19 cellular contexts compared by ENCODE assay signal in genomic region chr1:225511828-225512381, GRCh38.
DNase-seq lines count a peak whose midpoint lies in the region; ATAC-seq, FAIRE-seq and TF ChIP-seq lines count a peak whose summit lies in the region.
"Had no signal": no experiment of that assay in that cellular context is flagged by ENCODE, and none has a peak within 500 bp of the region (broad histone marks: within the 10 kb centered on the region; RNA-seq: fewer than 3 reads in every experiment).

No MANE protein-coding gene starts in this region.

- no peak for TF ChIP-seq CTCF in astrocyte (IDR thresholded peaks at IDR 0.05; ENCODE audit: insufficient read depth, low read depth, low read length)
- TF ChIP-seq CTCF in osteocyte (IDR thresholded peaks at IDR 0.05), result no peak
- no peak for TF ChIP-seq CTCF in GM20000 (IDR thresholded peaks at IDR 0.05; ENCODE audit: extremely low read depth, missing control alignments)

- H3K9me3 Mint-ChIP-seq in astrocyte (ENCODE audit: unreplicated experiment) (no peaks in the 10 kb centered on the region), osteocyte (ENCODE audit: unreplicated experiment) (no peaks in the 10 kb centered on the region)
- H3K9me3 Mint-ChIP-seq: CD8-positive, alpha-beta memory T cell had no signal

- DNase-seq in DMS53 (lab: John Stamatoyannopoulos, UW), result peak; percentile 23
- DNase-seq in DMS53 treated with DMSO at 0.1 percent for 48 hours (lab: John Stamatoyannopoulos, UW; ENCODE audit: unreplicated experiment), result no peak
- no peak for DNase-seq in astrocyte (ENCODE audit: low read depth)
- no peak for DNase-seq in osteocyte (ENCODE audit: extremely low spot score, unreplicated experiment)
- no peak for DNase-seq in ecto neural progenitor cell (ENCODE audit: low spot score)
- no peak for DNase-seq in GM20000 (ENCODE audit: low spot score)
- DNase-seq in NK-92 (lab: John Stamatoyannopoulos, UW; ENCODE audit: unreplicated experiment), result no peak
- DNase-seq: AML-193; Caco-2; CD8-positive, alpha-beta memory T cell had no signal

- peak overlapping the region; percentile 73 for H3K27ac Mint-ChIP-seq in astrocyte (ENCODE audit: unreplicated experiment)
- H3K27ac Mint-ChIP-seq in osteocyte (ENCODE audit: unreplicated experiment), result peak overlapping the region; percentile 64
- H3K27ac Mint-ChIP-seq: CD8-positive, alpha-beta memory T cell had no signal

- ATAC-seq in HG03432 (IDR thresholded peaks at IDR 0.05; ENCODE audit: unreplicated experiment), result no peak
- ATAC-seq: HCT116, HepG2 had no signal

- H3K4me1 Mint-ChIP-seq in astrocyte (ENCODE audit: low read depth, unreplicated experiment), result peaks cover 43% of the 10 kb centered on the region
- H3K4me1 Mint-ChIP-seq in osteocyte (ENCODE audit: unreplicated experiment), result peaks cover 30% of the 10 kb centered on the region
- H3K4me1 Mint-ChIP-seq: CD8-positive, alpha-beta memory T cell had no signal

- no peak overlapping the region for H3K27ac ChIP-seq in astrocyte (ENCODE audit: low read depth, low read length)
- H3K27ac ChIP-seq: 22Rv1, BLaER1, KMS-11 had no signal

- no peak overlapping the region for H3K9ac ChIP-seq in astrocyte (ENCODE audit: low read length)
- H3K9ac ChIP-seq: BLaER1, KMS-11 had no signal

- peaks cover 10% of the 10 kb centered on the region for H3K79me2 ChIP-seq in astrocyte (ENCODE audit: insufficient read depth, low read length)

- H3K36me3 ChIP-seq in astrocyte (ENCODE audit: insufficient read depth, low read length), result peaks cover 19% of the 10 kb centered on the region

- no peak overlapping the region for H3K4me2 ChIP-seq in astrocyte (ENCODE audit: low read length)
- H3K4me2 ChIP-seq: BLaER1, KMS-11 had no signal

- H3K4me3 Mint-ChIP-seq in astrocyte (ENCODE audit: unreplicated experiment) (peak overlapping the region; percentile 8), osteocyte (ENCODE audit: unreplicated experiment) (no peak overlapping the region)
- H3K4me3 Mint-ChIP-seq: CD8-positive, alpha-beta memory T cell had no signal

- peaks cover 25% of the 10 kb centered on the region for H3K36me3 Mint-ChIP-seq in astrocyte (ENCODE audit: low read depth, unreplicated experiment)
- H3K36me3 Mint-ChIP-seq in osteocyte (ENCODE audit: unreplicated experiment), result peaks cover 26% of the 10 kb centered on the region

- no peaks in the 10 kb centered on the region for H3K27me3 Mint-ChIP-seq in astrocyte (ENCODE audit: low read depth, unreplicated experiment)
- no peaks in the 10 kb centered on the region for H3K27me3 Mint-ChIP-seq in osteocyte (ENCODE audit: unreplicated experiment)

- H2AFZ ChIP-seq in astrocyte (ENCODE audit: low read depth, low read length), result no peak overlapping the region

- H3K27me3 ChIP-seq in astrocyte (ENCODE audit: insufficient read depth, low read length), result no peaks in the 10 kb centered on the region
- H3K27me3 ChIP-seq: BLaER1 had no signal

- no peaks in the 10 kb centered on the region for H3K9me3 ChIP-seq in astrocyte (ENCODE audit: insufficient read depth, low read depth, low read length)
- H3K9me3 ChIP-seq: BLaER1, Caco-2 had no signal

- peaks cover 21% of the 10 kb centered on the region for H4K20me1 ChIP-seq in astrocyte (ENCODE audit: insufficient read depth, low read length)
- H4K20me1 ChIP-seq: BLaER1 had no signal

- H3K4me3 ChIP-seq in astrocyte (ENCODE audit: insufficient read depth, low read depth, low read length), result no peak overlapping the region
- H3K4me3 ChIP-seq: BLaER1 had no signal

- no peak for FAIRE-seq in astrocyte (lab: Jason Lieb, UNC)
- FAIRE-seq: GM12891, H1, HepG2, HTR-8/SVneo had no signal

- H3K4me1 ChIP-seq in astrocyte (ENCODE audit: insufficient read depth, low read length), result peaks cover 18% of the 10 kb centered on the region
- H3K4me1 ChIP-seq: BLaER1 had no signal
